Comparison of ENCODE assay signal across 8 cellular contexts in the genomic region with DNA sequence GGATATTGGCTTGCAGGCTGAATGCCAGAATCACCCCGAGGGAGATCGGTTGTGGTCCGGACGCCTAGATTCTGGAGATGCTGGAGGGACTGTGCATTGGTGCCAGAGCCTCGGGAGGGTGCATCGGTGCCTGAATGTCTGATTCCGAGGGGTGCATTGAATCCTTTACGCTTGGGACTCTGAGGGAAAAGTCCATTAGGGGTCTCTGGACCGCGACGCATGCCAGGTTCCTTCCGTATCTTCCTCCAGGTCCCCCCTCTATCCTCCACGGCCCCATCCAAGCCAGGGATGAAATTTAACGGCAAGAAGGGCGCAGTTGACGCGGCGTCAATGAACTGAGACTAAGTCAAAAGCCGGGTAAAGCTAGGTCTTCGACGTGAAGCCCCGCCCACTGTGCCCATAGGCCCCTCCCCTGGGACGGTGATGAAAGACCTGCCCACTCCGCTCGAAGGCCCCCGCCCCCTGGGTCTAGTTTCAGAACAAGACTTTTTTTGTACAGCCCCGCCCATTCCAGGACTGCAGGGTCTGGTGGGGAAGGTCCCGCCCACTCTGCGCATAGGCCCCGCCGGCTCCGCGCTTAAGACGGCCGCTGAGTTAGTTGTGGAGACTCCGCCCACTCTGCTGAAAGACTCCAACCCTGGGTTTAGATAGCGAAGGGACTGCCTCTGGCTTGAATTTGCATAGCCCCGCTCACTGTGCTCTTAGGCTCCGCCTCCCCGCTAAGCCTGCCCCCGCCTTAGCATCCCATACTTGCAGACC. TPM values are rescaled to one million over a fixed set of nuclear protein-coding genes. Genes with fewer than 3 reads are reported as not detected.
A peak's percentile ranks its signal among the peaks of the same experiment; 100 is the strongest.
DNase-seq lines count a peak whose midpoint lies in the region; ATAC-seq, FAIRE-seq and TF ChIP-seq lines count a peak whose summit lies in the region.

No MANE protein-coding gene starts in this region.

- H3K4me1 Mint-ChIP-seq in CD4-positive, alpha-beta T cell (ENCODE audit: low read depth), result peaks cover 21% of the 10 kb centered on the region

- peaks cover 2% of the 10 kb centered on the region for H3K9me3 ChIP-seq in CD4-positive, alpha-beta T cell (ENCODE audit: control insufficient read depth, low read length)

- no peaks in the 10 kb centered on the region for H3K27me3 ChIP-seq in CD4-positive, alpha-beta T cell (ENCODE audit: control insufficient read depth, insufficient read depth, low read length)

- POLR2A ChIA-PET in CD4-positive, alpha-beta T cell (lab: Charles Lee), result interaction anchor here (0.5 to 4.9 kb wide), 13 partner anchors 9 to 221 kb away, joined by 3 to 44 read pairs (median 13); a partner anchor contains a TSS

- no peak for TF ChIP-seq CTCF in CD4-positive, alpha-beta T cell (IDR thresholded peaks at IDR 0.05)
- TF ChIP-seq CTCF in GM20000 (IDR thresholded peaks at IDR 0.05; ENCODE audit: extremely low read depth, missing control alignments), result no peak

- peak overlapping the region; percentile 96 for H3K4me3 Mint-ChIP-seq in CD4-positive, alpha-beta T cell

- H3K27ac ChIP-seq in CD4-positive, alpha-beta T cell (ENCODE audit: low read depth, low read length), result peak overlapping the region; percentile 61

- H3K9me3 Mint-ChIP-seq in CD4-positive, alpha-beta T cell, result no peaks in the 10 kb centered on the region

- peak; percentile 99 for FAIRE-seq in endometrium (lab: Jason Lieb, UNC)

- H3K27me3 Mint-ChIP-seq in CD4-positive, alpha-beta T cell, result no peaks in the 10 kb centered on the region

- peak overlapping the region; percentile 92 for H3K27ac Mint-ChIP-seq in CD4-positive, alpha-beta T cell

- peak; percentile 78 for ATAC-seq in CD4-positive, alpha-beta T cell (ENCODE audit: poor library complexity)

- peaks cover 20% of the 10 kb centered on the region for H3K36me3 Mint-ChIP-seq in CD4-positive, alpha-beta T cell (ENCODE audit: low read depth)

- intact Hi-C loops in CD4-positive, alpha-beta T cell (cut with DNase I, micrococcal nuclease), result loop anchor here (1.0 to 10.0 kb wide), 3 partner anchors 42 to 221 kb away; a partner anchor contains a TSS

- CTCF ChIA-PET in CD4-positive, alpha-beta T cell (lab: Charles Lee), result interaction anchor here (0.5 to 2.4 kb wide), 8 partner anchors 9 to 1094 kb away, joined by 3 to 8 read pairs (median 6); no protein-coding TSS in a partner anchor

- peak; percentile 85 to 97 (median 90) for DNase-seq in CD4-positive, alpha-beta T cell
- DNase-seq in GM20000 (ENCODE audit: low spot score) (peak; percentile 98), HT1080 (ENCODE audit: low read depth) (peak; percentile 36), NOMO-1 treated with dmso at 0.1 percent for 144 hours (lab: John Stamatoyannopoulos, UW; ENCODE audit: unreplicated experiment) (peak; percentile 93), mesenteric fat pad (ENCODE audit: low spot score) (peak; percentile 98)
- peak; percentile 93 for DNase-seq in activated CD8-positive, alpha-beta memory T cell treated with anti-CD3 and anti-CD28 coated beads, Interleukin-2, amount 50 U/mL, for 4 hours
- peak; percentile 79 for DNase-seq in stimulated activated CD8-positive, alpha-beta memory T cell treated with anti-CD3 and anti-CD28 coated beads, Interleukin-12 subunit alpha, Interleukin-12 subunit beta, amount 100 ng/mL, for 4 hours (ENCODE audit: low read depth)

RNA-seq across cellular contexts. Expression of a gene that starts 0.7 kb away (rescaled TPM):
- total RNA-seq in CD4-positive, alpha-beta T cell, result 1 to 10 TPM; 2.6 to 2.7 TPM
- total RNA-seq in HT1080 (2014; rRNA removed; shearing (Covaris generic)), result not detected in 2 replicates
- polyA plus RNA-seq in HT1080 (2015; cell fraction: cytosol; rRNA removed), result 0.99 and 1.1 TPM in 2 replicates
- polyA plus RNA-seq in HT1080 (2015; cell fraction: nucleus; rRNA removed), result 0.62 TPM in 1 of 2 replicates, not detected in the other
- 1.7 TPM for total RNA-seq in mesenteric fat pad

RNA-seq across cellular contexts. Expression of a gene that starts 6.7 kb away (rescaled TPM):
- total RNA-seq in CD4-positive, alpha-beta T cell, result 10 to 100 TPM; 20.2 to 21.7 TPM
- total RNA-seq in HT1080 (2014; rRNA removed; shearing (Covaris generic)), result 30.5 and 31.1 TPM in 2 replicates
- polyA plus RNA-seq in HT1080 (2015; cell fraction: cytosol; rRNA removed), result 20.6 and 24.7 TPM in 2 replicates
- polyA plus RNA-seq in HT1080 (2015; cell fraction: nucleus; rRNA removed), result 11.4 and 12.7 TPM in 2 replicates
- 20.4 TPM for total RNA-seq in mesenteric fat pad

RNA-seq across cellular contexts. Expression of a gene that starts 29.2 kb away (rescaled TPM):
- total RNA-seq in CD4-positive, alpha-beta T cell, result 10 to 100 TPM; 75.1 to 77.4 TPM
- 5.3 and 7.0 TPM in 2 replicates for total RNA-seq in HT1080 (2014; rRNA removed; shearing (Covaris generic))
- polyA plus RNA-seq in HT1080 (2015; cell fraction: cytosol; rRNA removed), result 5.3 and 5.6 TPM in 2 replicates
- polyA plus RNA-seq in HT1080 (2015; cell fraction: nucleus; rRNA removed), result 9.7 and 11.7 TPM in 2 replicates
- 5.5 TPM for total RNA-seq in mesenteric fat pad

RNA-seq across cellular contexts. Expression of a gene that starts 41.6 kb away (rescaled TPM):
- 10 to 100 TPM; 25.1 to 26.2 TPM for total RNA-seq in CD4-positive, alpha-beta T cell
- 24.3 and 32.5 TPM in 2 replicates for total RNA-seq in HT1080 (2014; rRNA removed; shearing (Covaris generic))
- polyA plus RNA-seq in HT1080 (2015; cell fraction: cytosol; rRNA removed), result 23.3 and 24.3 TPM in 2 replicates
- 38.6 and 41.6 TPM in 2 replicates for polyA plus RNA-seq in HT1080 (2015; cell fraction: nucleus; rRNA removed)
- total RNA-seq in mesenteric fat pad, result 18.2 TPM

RNA-seq across cellular contexts. Expression of a gene that starts 41.9 kb away (rescaled TPM):
- not detected for total RNA-seq in CD4-positive, alpha-beta T cell
- total RNA-seq in HT1080 (2014; rRNA removed; shearing (Covaris generic)), result 0.58 TPM in 1 of 2 replicates, not detected in the other
- 0.53 and 1.1 TPM in 2 replicates for polyA plus RNA-seq in HT1080 (2015; cell fraction: cytosol; rRNA removed)
- polyA plus RNA-seq in HT1080 (2015; cell fraction: nucleus; rRNA removed), result 6.7 and 6.8 TPM in 2 replicates
- 2.2 TPM for total RNA-seq in mesenteric fat pad

Comparison
In these comparisons a context has a peak if more than half of its experiments do, and no peak if none do; other contexts are left out.
1. Peak in every context shown above with its lines: DNase-seq, ATAC-seq and H3K27ac ChIP-seq.
2. DNase-seq: peak in every context shown above with its lines; median percentile 98 in GM20000; 98 in mesenteric fat pad; 93 in NOMO-1 treated with dmso at 0.1 percent for 144 hours; 93 in activated CD8-positive, alpha-beta memory T cell treated with anti-CD3 and anti-CD28 coated beads, Interleukin-2, amount 50 U/mL, for 4 hours; 90 in CD4-positive, alpha-beta T cell; 79 in stimulated activated CD8-positive, alpha-beta memory T cell treated with anti-CD3 and anti-CD28 coated beads, Interleukin-12 subunit alpha, Interleukin-12 subunit beta, amount 100 ng/mL, for 4 hours; 36 in HT1080.